ENCODE assay signal across 22 cellular contexts in genomic region chr13:73273276-73273675, GRCh38.
"Had no signal": no experiment of that assay in that cellular context is flagged by ENCODE, and none has a peak within 500 bp of the region (broad histone marks: within the 10 kb centered on the region; RNA-seq: fewer than 3 reads in every experiment).

No MANE protein-coding gene starts in this region.

- H3K4me3 ChIP-seq: esophagus squamous epithelium, gastroesophageal sphincter, lung, mucosa of descending colon, pancreas, tibial nerve had no signal

- H3K36me3 Mint-ChIP-seq: natural killer cell treated with Interleukin-12 subunit alpha and Interleukin-12 subunit beta and Interleukin-15 and Interleukin-18, amount 100 ng/mL, for 72 hours; stimulated activated memory B cell treated with anti-CD40 and anti-IgM and Interleukin-4, amounts not matched to agents 10 μg/mL and 1 μg/mL and 100 μg/mL, for 72 hours had no signal

- ATAC-seq: effector memory CD8-positive, alpha-beta T cell; left colon; mucosa of descending colon; natural killer cell treated with Interleukin-12 subunit alpha and Interleukin-12 subunit beta and Interleukin-15 and Interleukin-18, amount 100 ng/mL, for 72 hours; pancreas; stimulated activated memory B cell treated with anti-CD40 and anti-IgM and Interleukin-4, amounts not matched to agents 10 μg/mL and 1 μg/mL and 100 μg/mL, for 72 hours had no signal

- H3K9me3 ChIP-seq: gastroesophageal sphincter, pancreas, tibial nerve had no signal

- H3K27ac ChIP-seq: esophagus squamous epithelium, pancreas, tibial nerve had no signal

- H3K4me1 ChIP-seq: pancreas, tibial nerve had no signal

- DNase-seq: effector memory CD8-positive, alpha-beta T cell; esophagus squamous epithelium; glutamatergic neuron; kidney; left colon; left ventricle myocardium superior; mucosa of descending colon; occipital lobe; pancreas; right cardiac atrium; stimulated activated CD4-positive, alpha-beta T cell treated with anti-CD3 and anti-CD28 coated beads, Interleukin-15, amount 100 ng/mL, for 24 hours; stimulated activated CD4-positive, alpha-beta T cell treated with anti-CD3 and anti-CD28 coated beads, Interleukin-1b, Interleukin-23, amount 100 ng/mL, for 48 hours; stimulated activated CD4-positive, alpha-beta T cell treated with anti-CD3 and anti-CD28 coated beads, Interleukin-4, amount 100 ng/mL, for 24 hours had no signal

- H3K27me3 Mint-ChIP-seq: dendritic cell treated with granulocyte-macrophage colony-stimulating factor and Interleukin-4, amounts not matched to agents 40 ng/mL and 50 ng/mL, for 4 days; effector memory CD8-positive, alpha-beta T cell; natural killer cell treated with Interleukin-12 subunit alpha and Interleukin-12 subunit beta and Interleukin-15 and Interleukin-18, amount 100 ng/mL, for 72 hours; progenitor cell of endocrine pancreas; stimulated activated memory B cell treated with anti-CD40 and anti-IgM and Interleukin-4, amounts not matched to agents 10 μg/mL and 1 μg/mL and 100 μg/mL, for 72 hours; stimulated activated naive CD8-positive, alpha-beta T cell treated with anti-CD3 and anti-CD28 coated beads, Interleukin-15, Interleukin-2, amounts not matched to agents 100 ng/mL and 50 ng/mL, for 24 hours had no signal

- H3K4me1 Mint-ChIP-seq: stimulated activated memory B cell treated with anti-CD40 and anti-IgM and Interleukin-4, amounts not matched to agents 10 μg/mL and 1 μg/mL and 100 μg/mL, for 72 hours had no signal

- H3K36me3 ChIP-seq: esophagus squamous epithelium, gastroesophageal sphincter, pancreas, tibial nerve had no signal

- H3K27ac Mint-ChIP-seq: dendritic cell treated with granulocyte-macrophage colony-stimulating factor and Interleukin-4, amounts not matched to agents 40 ng/mL and 50 ng/mL, for 4 days; effector memory CD8-positive, alpha-beta T cell; natural killer cell treated with Interleukin-12 subunit alpha and Interleukin-12 subunit beta and Interleukin-15 and Interleukin-18, amount 100 ng/mL, for 72 hours; progenitor cell of endocrine pancreas; stimulated activated memory B cell treated with anti-CD40 and anti-IgM and Interleukin-4, amounts not matched to agents 10 μg/mL and 1 μg/mL and 100 μg/mL, for 72 hours; stimulated activated naive CD8-positive, alpha-beta T cell treated with anti-CD3 and anti-CD28 coated beads, Interleukin-15, Interleukin-2, amounts not matched to agents 100 ng/mL and 50 ng/mL, for 24 hours had no signal

- H3K4me3 Mint-ChIP-seq: dendritic cell treated with granulocyte-macrophage colony-stimulating factor and Interleukin-4, amounts not matched to agents 40 ng/mL and 50 ng/mL, for 4 days; effector memory CD8-positive, alpha-beta T cell; natural killer cell treated with Interleukin-12 subunit alpha and Interleukin-12 subunit beta and Interleukin-15 and Interleukin-18, amount 100 ng/mL, for 72 hours; stimulated activated memory B cell treated with anti-CD40 and anti-IgM and Interleukin-4, amounts not matched to agents 10 μg/mL and 1 μg/mL and 100 μg/mL, for 72 hours; stimulated activated naive CD8-positive, alpha-beta T cell treated with anti-CD3 and anti-CD28 coated beads, Interleukin-15, Interleukin-2, amounts not matched to agents 100 ng/mL and 50 ng/mL, for 24 hours had no signal

- H3K9me3 Mint-ChIP-seq: effector memory CD8-positive, alpha-beta T cell; natural killer cell treated with Interleukin-12 subunit alpha and Interleukin-12 subunit beta and Interleukin-15 and Interleukin-18, amount 100 ng/mL, for 72 hours had no signal

- H3K27me3 ChIP-seq: esophagus squamous epithelium, gastroesophageal sphincter, pancreas, tibial nerve had no signal

- FAIRE-seq: colon, kidney, pancreas had no signal
